Comparison of ENCODE assay signal across 10 cellular contexts in genomic region chr6:40907198-40907701, GRCh38.
DNase-seq lines count a peak whose midpoint lies in the region; TF ChIP-seq lines count a peak whose summit lies in the region.
"Had no signal": no experiment of that assay in that cellular context is flagged by ENCODE, and none has a peak within 500 bp of the region (broad histone marks: within the 10 kb centered on the region; RNA-seq: fewer than 3 reads in every experiment).

No MANE protein-coding gene starts in this region.

- DNase-seq in NCI-H2227 treated with DMSO at 0.1 percent for 48 hours (lab: John Stamatoyannopoulos, UW) (peak; percentile 12), NCI-H2227 (lab: John Stamatoyannopoulos, UW; ENCODE audit: unreplicated experiment) (no peak), NCI-H510A (lab: John Stamatoyannopoulos, UW) (peak; percentile 81), testis (peak; percentile 57), spleen (no peak), MV-4-11 (lab: John Stamatoyannopoulos, UW) (no peak)
- DNase-seq in activated CD4-positive, alpha-beta T cell treated with anti-CD3 and anti-CD28 coated beads, Interleukin-2, amount 10 ng/mL, durations not matched to agents 24 days and 14 days, result no peak
- DNase-seq: activated naive CD8-positive, alpha-beta T cell treated with anti-CD3 and anti-CD28 coated beads, Interleukin-2, amount 10 ng/mL, durations not matched to agents 7 days and 5 days; tibial artery had no signal

- H3K9me3 ChIP-seq in esophagus (ENCODE audit: control insufficient read depth in 2 of 2, insufficient read depth in 1 of 2, low read depth in 1 of 2, low read length in 1 of 2) (no peaks in the 10 kb centered on the region), testis (no peaks in the 10 kb centered on the region), spleen (no peaks in the 10 kb centered on the region)
- H3K9me3 ChIP-seq: tibial artery had no signal

- H3K27me3 ChIP-seq in esophagus (ENCODE audit: control insufficient read depth in 1 of 2, insufficient read depth in 2 of 2, low read length in 2 of 2) (no peaks in the 10 kb centered on the region), testis (no peaks in the 10 kb centered on the region), spleen (replicated peaks in 1 of 7) (no peaks in the 10 kb centered on the region)
- H3K27me3 ChIP-seq: tibial artery had no signal

- no peaks in the 10 kb centered on the region for H3K36me3 Mint-ChIP-seq in activated CD4-positive, alpha-beta T cell treated with anti-CD3 and anti-CD28 coated beads, Interleukin-2, amount 10 ng/mL, durations not matched to agents 24 days and 14 days (ENCODE audit: low read depth)
- H3K36me3 Mint-ChIP-seq: activated naive CD8-positive, alpha-beta T cell treated with anti-CD3 and anti-CD28 coated beads, Interleukin-2, amount 10 ng/mL, durations not matched to agents 7 days and 5 days had no signal

- no peak for TF ChIP-seq CTCF in testis (IDR thresholded peaks at IDR 0.05)
- TF ChIP-seq CTCF in spleen (IDR thresholded peaks at IDR 0.05 in 8 of 11, conservative IDR thresholded peaks at IDR 0.05 in 3 of 11), result no peak

- H3K4me3 Mint-ChIP-seq in activated CD4-positive, alpha-beta T cell treated with anti-CD3 and anti-CD28 coated beads, Interleukin-2, amount 10 ng/mL, durations not matched to agents 24 days and 14 days, result no peak overlapping the region
- H3K4me3 Mint-ChIP-seq: activated naive CD8-positive, alpha-beta T cell treated with anti-CD3 and anti-CD28 coated beads, Interleukin-2, amount 10 ng/mL, durations not matched to agents 7 days and 5 days had no signal

- H3K27me3 Mint-ChIP-seq in activated CD4-positive, alpha-beta T cell treated with anti-CD3 and anti-CD28 coated beads, Interleukin-2, amount 10 ng/mL, durations not matched to agents 24 days and 14 days, result peaks cover 11% of the 10 kb centered on the region

- H3K4me3 ChIP-seq in esophagus (ENCODE audit: low read depth in 1 of 2, low read length in 2 of 2), result no peak overlapping the region
- no peak overlapping the region for H3K4me3 ChIP-seq in testis
- no peak overlapping the region for H3K4me3 ChIP-seq in spleen
- H3K4me3 ChIP-seq: tibial artery had no signal

- no peaks in the 10 kb centered on the region for H3K36me3 ChIP-seq in esophagus (ENCODE audit: control insufficient read depth in 2 of 2, insufficient read depth in 2 of 2, low read length in 1 of 2)
- no peaks in the 10 kb centered on the region for H3K36me3 ChIP-seq in testis (ENCODE audit: low read depth, missing control alignments)
- H3K36me3 ChIP-seq in spleen, result no peaks in the 10 kb centered on the region
- H3K36me3 ChIP-seq: tibial artery had no signal

- H3K27ac ChIP-seq in esophagus (ENCODE audit: low read depth in 2 of 2, low read length in 1 of 2) (peak overlapping the region; percentile 72 to 75), testis (no peak overlapping the region), spleen (peak overlapping the region in 1 of 8 donors; percentile 20)
- H3K27ac ChIP-seq: tibial artery had no signal

- TF ChIP-seq POLR2A in testis (IDR thresholded peaks at IDR 0.05) (no peak), spleen (IDR thresholded peaks at IDR 0.05) (no peak)

- no peak overlapping the region for H3K27ac Mint-ChIP-seq in activated CD4-positive, alpha-beta T cell treated with anti-CD3 and anti-CD28 coated beads, Interleukin-2, amount 10 ng/mL, durations not matched to agents 24 days and 14 days
- H3K27ac Mint-ChIP-seq: activated naive CD8-positive, alpha-beta T cell treated with anti-CD3 and anti-CD28 coated beads, Interleukin-2, amount 10 ng/mL, durations not matched to agents 7 days and 5 days had no signal

- peaks cover 0 to 10% of the 10 kb centered on the region in 2 donors for H3K4me1 ChIP-seq in esophagus (ENCODE audit: control insufficient read depth in 2 of 2, insufficient read depth in 2 of 2, low read length in 1 of 2)
- H3K4me1 ChIP-seq in testis, result peaks cover 7% of the 10 kb centered on the region
- peaks cover 0 to 12% (median 1%) of the 10 kb centered on the region in 6 donors for H3K4me1 ChIP-seq in spleen

- whole genome bisulfite sequencing in esophagus, 2 donors, result 32 to 39% methylated on average over 4 of the region's 4 CpGs
- 32 to 41% methylated on average over 3 to 4 of the region's 4 CpGs for WGBS in testis, 2 donors
- 66 to 72% (median 71%) methylated on average over 4 of the region's 4 CpGs for WGBS in spleen, 5 donors

- intact Hi-C loops in testis (cut with DNase I; ENCODE audit: low total_unique reads) (no loop called here), spleen (cut with DNase I; ENCODE audit: low total_unique reads) (no loop called here)
- intact Hi-C loops in activated CD4-positive, alpha-beta T cell treated with anti-CD3 and anti-CD28 coated beads, Interleukin-2, amount 10 ng/mL, durations not matched to agents 24 days and 14 days (cut with micrococcal nuclease), result no loop called here

- H3K4me1 Mint-ChIP-seq in activated CD4-positive, alpha-beta T cell treated with anti-CD3 and anti-CD28 coated beads, Interleukin-2, amount 10 ng/mL, durations not matched to agents 24 days and 14 days, result no peaks in the 10 kb centered on the region

- peaks cover 5% of the 10 kb centered on the region for H3K9me3 Mint-ChIP-seq in activated CD4-positive, alpha-beta T cell treated with anti-CD3 and anti-CD28 coated beads, Interleukin-2, amount 10 ng/mL, durations not matched to agents 24 days and 14 days
- H3K9me3 Mint-ChIP-seq: activated naive CD8-positive, alpha-beta T cell treated with anti-CD3 and anti-CD28 coated beads, Interleukin-2, amount 10 ng/mL, durations not matched to agents 7 days and 5 days had no signal

Comparison
In these comparisons a context has a peak if more than half of its experiments do, and no peak if none do; other contexts are left out.
1. DNase-seq: peak in NCI-H2227 treated with DMSO at 0.1 percent for 48 hours (single experiment), NCI-H510A (single experiment) and testis (single experiment); none in NCI-H2227 (single experiment), spleen (single experiment), activated CD4-positive, alpha-beta T cell treated with anti-CD3 and anti-CD28 coated beads, Interleukin-2, amount 10 ng/mL, durations not matched to agents 24 days and 14 days (single experiment) and MV-4-11 (single experiment).
2. H3K27ac ChIP-seq: peak in esophagus (2 of 2); none in testis (0 of 2).